ENCODE assay signal across 8 cellular contexts in the genomic region with DNA sequence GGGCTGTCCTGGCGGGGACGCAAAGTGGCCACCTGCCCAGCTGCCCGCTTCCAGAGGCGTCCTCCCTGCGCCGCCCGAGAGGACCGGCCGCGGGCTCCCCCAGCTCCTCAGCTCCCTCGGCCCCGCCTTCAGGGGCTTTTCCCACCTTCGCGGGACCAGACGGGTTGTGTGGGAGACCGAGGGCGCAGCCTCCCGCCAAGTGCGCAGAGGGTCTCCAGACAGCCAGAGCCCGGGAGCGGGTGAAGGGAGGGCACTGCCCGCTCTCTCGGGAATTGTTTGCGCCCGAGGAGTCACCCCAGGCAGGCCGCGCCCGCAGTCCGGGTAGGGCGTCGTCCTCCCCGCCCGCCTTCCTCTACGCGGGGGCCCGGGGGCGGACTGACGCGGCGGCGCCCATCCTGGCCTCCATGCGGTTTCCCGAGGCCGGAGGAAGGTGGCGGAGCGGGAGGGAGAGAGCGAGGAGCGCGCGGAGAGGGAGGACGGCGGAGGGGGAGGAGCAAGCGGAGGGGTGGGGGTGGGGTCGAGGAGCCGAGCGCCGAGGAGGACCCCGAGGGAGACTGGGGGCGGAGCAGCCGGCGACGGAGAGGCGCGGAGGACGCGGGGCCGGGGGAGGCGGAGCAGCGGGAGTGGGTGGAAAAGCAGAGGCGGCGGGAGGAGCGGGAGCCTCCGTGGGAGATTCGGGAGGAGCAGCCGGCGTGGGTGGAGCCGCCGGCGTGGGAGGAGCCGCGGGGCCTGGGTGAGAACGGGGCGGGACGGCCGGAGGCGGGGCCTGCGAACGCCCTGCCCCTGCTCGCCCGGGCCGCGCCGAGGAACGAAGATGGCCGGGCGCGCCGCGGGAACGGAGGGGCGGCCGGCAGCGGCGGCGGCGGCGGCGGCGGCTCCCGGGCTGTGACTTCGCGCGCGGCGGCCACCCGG. TPM values are rescaled to one million over a fixed set of nuclear protein-coding genes. Genes with fewer than 3 reads are reported as not detected.
DNase-seq lines count a peak whose midpoint lies in the region; ATAC-seq and TF ChIP-seq lines count a peak whose summit lies in the region.

No MANE protein-coding gene starts in this region.

- H3K9me3 ChIP-seq in lung (ENCODE audit: control insufficient read depth in 2 of 2, insufficient read depth in 1 of 2, low read length in 1 of 2): no peaks in the 10 kb centered on the region

- peak overlapping the region; percentile 75 for H3K27ac Mint-ChIP-seq in activated CD8-positive, alpha-beta T cell treated with anti-CD3 and anti-CD28 coated beads, Interleukin-2, amount 10 ng/mL, durations not matched to agents 7 days and 5 days

- H3K27ac ChIP-seq in lung (ENCODE audit: low read depth in 1 of 2, low read length in 1 of 2): peak overlapping the region; percentile 90 to 93

- H3K4me3 Mint-ChIP-seq in activated CD8-positive, alpha-beta T cell treated with anti-CD3 and anti-CD28 coated beads, Interleukin-2, amount 10 ng/mL, durations not matched to agents 7 days and 5 days: peak overlapping the region; percentile 66

- H3K36me3 Mint-ChIP-seq in activated CD8-positive, alpha-beta T cell treated with anti-CD3 and anti-CD28 coated beads, Interleukin-2, amount 10 ng/mL, durations not matched to agents 7 days and 5 days (ENCODE audit: low read depth): peaks cover 2% of the 10 kb centered on the region

- H3K4me1 Mint-ChIP-seq in activated CD8-positive, alpha-beta T cell treated with anti-CD3 and anti-CD28 coated beads, Interleukin-2, amount 10 ng/mL, durations not matched to agents 7 days and 5 days (ENCODE audit: low read depth): peaks cover 37% of the 10 kb centered on the region

- 1 to 29% methylated on average over 27 to 116 of the region's 116 CpGs for WGBS in lung, 2 donors

- H3K4me3 ChIP-seq in lung: peak overlapping the region; percentile 40

- ATAC-seq in GM18867 (IDR thresholded peaks at IDR 0.05; ENCODE audit: unreplicated experiment) (peak; percentile 95), HG03108 (IDR thresholded peaks at IDR 0.05; ENCODE audit: unreplicated experiment) (peak; percentile 88), lung (ENCODE audit: insufficient read depth, low FRiP score) (peak; percentile 89)
- peak; percentile 94 for ATAC-seq in activated CD8-positive, alpha-beta T cell treated with anti-CD3 and anti-CD28 coated beads, Interleukin-2, amount 10 ng/mL, durations not matched to agents 7 days and 5 days

- CTCF ChIA-PET in activated CD8-positive, alpha-beta T cell treated with anti-CD3 and anti-CD28 coated beads, Interleukin-2, amount 10 ng/mL, durations not matched to agents 7 days and 5 days (lab: Charles Lee): interaction anchor here (1.0 to 3.0 kb wide), 2 partner anchors 11 to 44 kb away, joined by 3 to 6 read pairs; no protein-coding TSS in a partner anchor

- POLR2A ChIA-PET in activated CD8-positive, alpha-beta T cell treated with anti-CD3 and anti-CD28 coated beads, Interleukin-2, amount 10 ng/mL, durations not matched to agents 7 days and 5 days (lab: Charles Lee): interaction anchor here (0.6 to 1.7 kb wide), 4 partner anchors 11 to 105 kb away, joined by 3 to 7 read pairs (median 5); no protein-coding TSS in a partner anchor

- no peaks in the 10 kb centered on the region for H3K36me3 ChIP-seq in lung (ENCODE audit: control insufficient read depth in 2 of 2, insufficient read depth in 2 of 2, low read length in 2 of 2)

- peak; percentile 80 for DNase-seq in ACHN
- DNase-seq in NCI-H526 (lab: John Stamatoyannopoulos, UW): peak; percentile 43 to 91
- DNase-seq in activated CD8-positive, alpha-beta T cell treated with anti-CD3 and anti-CD28 coated beads, Interleukin-2, amount 10 ng/mL, durations not matched to agents 7 days and 5 days: peak; percentile 80
- DNase-seq in ecto neural progenitor cell (ENCODE audit: low spot score): peak; percentile 89
- DNase-seq in lung (ENCODE audit: low spot score): peak; percentile 90
- DNase-seq in stimulated activated CD4-positive, alpha-beta T cell treated with anti-CD3 and anti-CD28 coated beads, Interleukin-4, amount 100 ng/mL, for 48 hours (ENCODE audit: low read depth in 2 of 2): peak; percentile 48 to 59

- H3K9me3 Mint-ChIP-seq in activated CD8-positive, alpha-beta T cell treated with anti-CD3 and anti-CD28 coated beads, Interleukin-2, amount 10 ng/mL, durations not matched to agents 7 days and 5 days (ENCODE audit: insufficient read depth): no peaks in the 10 kb centered on the region

- H3K4me1 ChIP-seq in lung (ENCODE audit: control insufficient read depth in 2 of 2, insufficient read depth in 2 of 2, low read length in 2 of 2): peaks cover 2 to 11% of the 10 kb centered on the region in 2 donors

- in situ Hi-C loops in ACHN (cut with HindIII; ENCODE audit: low pct_ligation_motif_present, low pct_unique_long_range_greater_than_20kb, low sequenced_read_pairs): no loop called here

- peaks cover 5% of the 10 kb centered on the region for H3K27me3 Mint-ChIP-seq in activated CD8-positive, alpha-beta T cell treated with anti-CD3 and anti-CD28 coated beads, Interleukin-2, amount 10 ng/mL, durations not matched to agents 7 days and 5 days (ENCODE audit: low read depth)

- H3K27me3 ChIP-seq in lung (ENCODE audit: control insufficient read depth, insufficient read depth): peaks cover 5% of the 10 kb centered on the region

- no peak for TF ChIP-seq CTCF in lung (IDR thresholded peaks at IDR 0.05; ENCODE audit: control extremely low read depth, extremely low read depth)

RNA-seq across cellular contexts. Expression of a gene that starts 47.6 kb away (rescaled TPM):
- not detected for total RNA-seq in activated CD8-positive, alpha-beta T cell treated with anti-CD3 and anti-CD28 coated beads, Interleukin-2, amount 10 ng/mL, durations not matched to agents 7 days and 5 days
- total RNA-seq in lung: 1 to 10 TPM in 1 of 2 donors, under 1 TPM in 1; 0.34 to 1.3 TPM
- polyA plus RNA-seq in lung: under 1 TPM in 1 of 2 donors, not detected in 1; 0.18 TPM

Comparison
In these comparisons a context has a peak if more than half of its experiments do, and no peak if none do; other contexts are left out.
1. Peak in every context shown above with its lines: DNase-seq, ATAC-seq, H3K4me3 ChIP-seq and H3K27ac ChIP-seq.